Comparison of ENCODE assay signal across 15 cellular contexts in genomic region chr11:86737752-86738151, GRCh38.
DNase-seq lines count a peak whose midpoint lies in the region; ATAC-seq, FAIRE-seq and TF ChIP-seq lines count a peak whose summit lies in the region.
"Had no signal": no experiment of that assay in that cellular context is flagged by ENCODE, and none has a peak within 500 bp of the region (broad histone marks: within the 10 kb centered on the region; RNA-seq: fewer than 3 reads in every experiment).

No MANE protein-coding gene starts in this region.

- H3K9me2 ChIP-seq in SK-N-SH: no peaks in the 10 kb centered on the region

- CTCF ChIA-PET in SK-N-SH (lab: Yijun Ruan, JAX): interaction anchor here (0.8 to 1.7 kb wide), 2 partner anchors 64 to 130 kb away, joined by 3 to 5 read pairs; no protein-coding TSS in a partner anchor

- H3K4me3 Mint-ChIP-seq in T-helper 2 cell treated with Interferon-gamma antibody and Interleukin-4, amounts not matched to agents 5 μg/mL and 100 μg/mL, for 36 hours: no peak overlapping the region
- H3K4me3 Mint-ChIP-seq: activated CD4-positive, alpha-beta T cell treated with anti-CD3 and anti-CD28 coated beads for 36 hours; activated T-cell treated with anti-CD3 and anti-CD28 coated beads, Interleukin-2, amount 50 U/mL, for 72 hours; T-cell had no signal

- no peaks in the 10 kb centered on the region for H3K36me3 ChIP-seq in SK-N-SH (replicated peaks in 1 of 2; ENCODE audit: control insufficient read depth in 1 of 2, insufficient read depth in 2 of 2, low read length in 1 of 2)
- H3K36me3 ChIP-seq in pancreas: no peaks in the 10 kb centered on the region
- H3K36me3 ChIP-seq: BE2C had no signal

- H3K27ac Mint-ChIP-seq in T-helper 2 cell treated with Interferon-gamma antibody and Interleukin-4, amounts not matched to agents 5 μg/mL and 100 μg/mL, for 36 hours: no peak overlapping the region
- H3K27ac Mint-ChIP-seq: activated CD4-positive, alpha-beta T cell treated with anti-CD3 and anti-CD28 coated beads for 36 hours; activated T-cell treated with anti-CD3 and anti-CD28 coated beads, Interleukin-2, amount 50 U/mL, for 72 hours; T-cell had no signal

- intact Hi-C loops in pancreas (cut with DNase I): no loop called here

- TF ChIP-seq CTCF in SK-N-SH (IDR thresholded peaks at IDR 0.05) (no peak), pancreas (IDR thresholded peaks at IDR 0.05) (no peak)

- H3K27ac ChIP-seq in SK-N-SH (ENCODE audit: low read depth in 2 of 2, low read length in 1 of 2) (peak overlapping the region; percentile 81 to 100; a peak in 3 of 4 replicates), pancreas (no peak overlapping the region)
- H3K27ac ChIP-seq: psoas muscle had no signal

- TF ChIP-seq RAD21 in SK-N-SH (IDR thresholded peaks at IDR 0.05; ENCODE audit: low read length): no peak

- H3K9ac ChIP-seq in SK-N-SH: peak overlapping the region; percentile 70; the same call in 1 of the 2 replicates

- peaks cover 23% of the 10 kb centered on the region for H3K79me2 ChIP-seq in SK-N-SH (ENCODE audit: insufficient read depth)

- H2AFZ ChIP-seq in SK-N-SH (ENCODE audit: low read depth): no peak overlapping the region

- TF ChIP-seq EP300 in SK-N-SH (IDR thresholded peaks at IDR 0.05; ENCODE audit: borderline replicate concordance in 1 of 2, low read depth in 1 of 2, low read length in 1 of 2): no peak

- H3K4me1 ChIP-seq in SK-N-SH (ENCODE audit: control insufficient read depth in 1 of 2, insufficient read depth in 2 of 2, low read depth in 1 of 2, low read length in 1 of 2) (peaks cover 7 to 82% of the 10 kb centered on the region in 2 experiments), pancreas (peaks cover 0 to 9% (median 0%) of the 10 kb centered on the region in 3 donors)
- H3K4me1 ChIP-seq: BE2C had no signal

- FAIRE-seq in pancreas (lab: Jason Lieb, UNC): no peak
- FAIRE-seq: GM12878 had no signal

- peaks cover 71% of the 10 kb centered on the region for H3F3A ChIP-seq in SK-N-SH (replicated peaks; ENCODE audit: insufficient read depth)

- POLR2A ChIA-PET in SK-N-SH (lab: Yijun Ruan, JAX): no interaction called here

- no peaks in the 10 kb centered on the region for H3K36me3 Mint-ChIP-seq in T-helper 2 cell treated with Interferon-gamma antibody and Interleukin-4, amounts not matched to agents 5 μg/mL and 100 μg/mL, for 36 hours (ENCODE audit: low read depth)
- H3K36me3 Mint-ChIP-seq: T-cell had no signal

- H3K9me3 Mint-ChIP-seq in T-helper 2 cell treated with Interferon-gamma antibody and Interleukin-4, amounts not matched to agents 5 μg/mL and 100 μg/mL, for 36 hours: no peaks in the 10 kb centered on the region
- H3K9me3 Mint-ChIP-seq: activated T-cell treated with anti-CD3 and anti-CD28 coated beads, Interleukin-2, amount 50 U/mL, for 72 hours; T-cell had no signal

- no peak for ATAC-seq in pancreas
- ATAC-seq: activated CD4-positive, alpha-beta T cell treated with anti-CD3 and anti-CD28 coated beads for 36 hours; activated T-cell treated with anti-CD3 and anti-CD28 coated beads, Interleukin-2, amount 50 U/mL, for 72 hours; GM12878; psoas muscle; T-cell had no signal

- H3K4me3 ChIP-seq in SK-N-SH (ENCODE audit: low read depth in 2 of 2, low read length in 1 of 2): no peak overlapping the region
- H3K4me3 ChIP-seq in pancreas: no peak overlapping the region
- H3K4me3 ChIP-seq: GM12878, psoas muscle had no signal

- H3K27me3 ChIP-seq in SK-N-SH (ENCODE audit: insufficient read depth) (no peaks in the 10 kb centered on the region), pancreas (no peaks in the 10 kb centered on the region)
- H3K27me3 ChIP-seq: BE2C had no signal

- H4K20me1 ChIP-seq in SK-N-SH (ENCODE audit: insufficient read depth): no peaks in the 10 kb centered on the region

- H3K4me1 Mint-ChIP-seq in T-helper 2 cell treated with Interferon-gamma antibody and Interleukin-4, amounts not matched to agents 5 μg/mL and 100 μg/mL, for 36 hours (ENCODE audit: low read depth): no peaks in the 10 kb centered on the region
- H3K4me1 Mint-ChIP-seq: T-cell had no signal

- DNase-seq in EH (ENCODE audit: low read depth): peak; percentile 57
- DNase-seq in SK-N-SH: no peak
- peak; percentile 73 for DNase-seq in fibroblast of peridontal ligament (ENCODE audit: extremely low read depth)
- peak; percentile 94 for DNase-seq in pulmonary artery endothelial cell (ENCODE audit: low read depth, low spot score)
- no peak for DNase-seq in NCI-H82 treated with DMSO at 0.1 percent for 48 hours (lab: John Stamatoyannopoulos, UW; ENCODE audit: unreplicated experiment)
- DNase-seq in pancreas: no peak
- no peak for DNase-seq in T-helper 2 cell treated with Interferon-gamma antibody and Interleukin-4, amounts not matched to agents 5 μg/mL and 100 μg/mL, for 36 hours (ENCODE audit: low spot score)
- DNase-seq in activated gamma-delta T cell (lab: John Stamatoyannopoulos, UW): no peak
- DNase-seq: activated CD4-positive, alpha-beta T cell treated with anti-CD3 and anti-CD28 coated beads for 36 hours; activated T-cell treated with anti-CD3 and anti-CD28 coated beads, Interleukin-2, amount 50 U/mL, for 72 hours; BE2C; psoas muscle; stimulated activated naive CD4-positive, alpha-beta T cell; T-cell had no signal

- H3K27me3 Mint-ChIP-seq in T-helper 2 cell treated with Interferon-gamma antibody and Interleukin-4, amounts not matched to agents 5 μg/mL and 100 μg/mL, for 36 hours (ENCODE audit: low read depth): no peaks in the 10 kb centered on the region
- H3K27me3 Mint-ChIP-seq: T-cell had no signal

- no peak overlapping the region for H3K4me2 ChIP-seq in SK-N-SH

- H3K9me3 ChIP-seq in SK-N-SH (no peaks in the 10 kb centered on the region), pancreas (no peaks in the 10 kb centered on the region)
- H3K9me3 ChIP-seq: BE2C, psoas muscle had no signal

TF ChIP-seq in SK-N-SH, 30 proteins besides CTCF, POLR2A, EP300 and RAD21:
- TF ChIP-seq MAX (IDR thresholded peaks at IDR 0.05; ENCODE audit: low read depth) (no peak), FOXM1 (IDR thresholded peaks at IDR 0.05; ENCODE audit: low read depth) (no peak), TEAD4 (IDR thresholded peaks at IDR 0.05; ENCODE audit: borderline replicate concordance, insufficient read depth) (peak; percentile 16; the same call in 1 of the 2 replicates), NRF1 (IDR thresholded peaks at IDR 0.05; ENCODE audit: low read depth, low read length) (no peak), JUND (IDR thresholded peaks at IDR 0.05) (no peak), CHD2 (IDR thresholded peaks at IDR 0.05; ENCODE audit: low read length, partially characterized antibody) (no peak), TCF12 (IDR thresholded peaks at IDR 0.05) (no peak)

Comparison
In these comparisons a context has a peak if more than half of its experiments do, and no peak if none do; other contexts are left out.
1. DNase-seq: peak in EH (single experiment), fibroblast of peridontal ligament (single experiment) and pulmonary artery endothelial cell (single experiment); none in SK-N-SH (single experiment), NCI-H82 treated with DMSO at 0.1 percent for 48 hours (single experiment), pancreas (0 of 6), T-helper 2 cell treated with Interferon-gamma antibody and Interleukin-4, amounts not matched to agents 5 μg/mL and 100 μg/mL, for 36 hours (single experiment) and activated gamma-delta T cell (single experiment).
2. H3K27ac ChIP-seq: peak in SK-N-SH (2 of 2); none in pancreas (0 of 4).